In genomic region chr18:13481820-13482640, GRCh38 we compare ENCODE assay signal across 11 cellular contexts.
A peak's percentile ranks its signal among the peaks of the same experiment; 100 is the strongest.
DNase-seq lines count a peak whose midpoint lies in the region; ATAC-seq and TF ChIP-seq lines count a peak whose summit lies in the region.
"Had no signal": no experiment of that assay in that cellular context is flagged by ENCODE, and none has a peak within 500 bp of the region (broad histone marks: within the 10 kb centered on the region; RNA-seq: fewer than 3 reads in every experiment).

No MANE protein-coding gene starts in this region.

- H3K4me3 Mint-ChIP-seq in activated T-helper 17 cell treated with anti-CD3 and anti-CD28 coated beads, Interleukin-2, amount 50 U/mL, for 72 hours: no peak overlapping the region
- H3K4me3 Mint-ChIP-seq: mesothelial cell of epicardium had no signal

- 0 out of 2 replicates have a peak, but pooled peaks cover 5% of the 10 kb centered on the region for H3K4me1 ChIP-seq in DND-41 (ENCODE audit: insufficient read depth, low read length)

- H3K9me3 ChIP-seq in DND-41 (ENCODE audit: insufficient read depth, low read length, severe bottlenecking): no peaks in the 10 kb centered on the region

- H3K27ac Mint-ChIP-seq in activated T-helper 17 cell treated with anti-CD3 and anti-CD28 coated beads, Interleukin-2, amount 50 U/mL, for 72 hours: peak overlapping the region; percentile 34
- H3K27ac Mint-ChIP-seq: mesothelial cell of epicardium had no signal

- ATAC-seq in DND-41 (ENCODE audit: insufficient read depth, low read depth): peak; percentile 31; the same call in 1 of the 3 replicates
- peak; percentile 90 for ATAC-seq in HG02938 (IDR thresholded peaks at IDR 0.05; ENCODE audit: unreplicated experiment)
- ATAC-seq in activated T-helper 17 cell treated with anti-CD3 and anti-CD28 coated beads, Interleukin-2, amount 50 U/mL, for 72 hours (replicated peaks): no peak
- ATAC-seq: K562 had no signal

- H3K9ac ChIP-seq in DND-41 (ENCODE audit: low read depth, low read length): no peak overlapping the region

- peak overlapping the region; percentile 50 for H3K27ac ChIP-seq in DND-41 (ENCODE audit: low read length)
- H3K27ac ChIP-seq: RWPE1 had no signal

- H3K27me3 ChIP-seq in DND-41 (ENCODE audit: insufficient read depth, low read length, poor library complexity) (no peaks in the 10 kb centered on the region), H7 (ENCODE audit: control insufficient read depth, insufficient read depth, low read length) (no peaks in the 10 kb centered on the region)

- no peak for TF ChIP-seq CTCF in DND-41 (IDR thresholded peaks at IDR 0.05; ENCODE audit: borderline replicate concordance, extremely low read depth, low read length, poor library complexity, severe bottlenecking)

- peaks cover 12% of the 10 kb centered on the region for H3K4me1 Mint-ChIP-seq in activated T-helper 17 cell treated with anti-CD3 and anti-CD28 coated beads, Interleukin-2, amount 50 U/mL, for 72 hours
- H3K4me1 Mint-ChIP-seq: mesothelial cell of epicardium had no signal

- H2AFZ ChIP-seq in DND-41 (ENCODE audit: low read depth, low read length): no peak overlapping the region

- no peak overlapping the region for H3K4me3 ChIP-seq in DND-41 (ENCODE audit: low read depth in 1 of 2, low read length in 2 of 2)
- no peak overlapping the region for H3K4me3 ChIP-seq in H7 (ENCODE audit: insufficient read depth, low read depth, low read length)
- H3K4me3 ChIP-seq: K562 had no signal

- no peaks in the 10 kb centered on the region for H3K9me3 Mint-ChIP-seq in activated T-helper 17 cell treated with anti-CD3 and anti-CD28 coated beads, Interleukin-2, amount 50 U/mL, for 72 hours
- H3K9me3 Mint-ChIP-seq: mesothelial cell of epicardium had no signal

- H3K27me3 Mint-ChIP-seq in activated T-helper 17 cell treated with anti-CD3 and anti-CD28 coated beads, Interleukin-2, amount 50 U/mL, for 72 hours: no peaks in the 10 kb centered on the region

- H3K79me2 ChIP-seq in DND-41 (ENCODE audit: insufficient read depth, low read length): peaks cover 98% of the 10 kb centered on the region

- DNase-seq in DND-41 (no peak), GM19238 (ENCODE audit: insufficient read length, low spot score) (peak; percentile 69), SK-N-DZ (ENCODE audit: low spot score) (no peak), hepatic stellate cell (ENCODE audit: low spot score) (no peak), H7 (no peak), NCI-H2196 (lab: John Stamatoyannopoulos, UW; ENCODE audit: unreplicated experiment) (no peak)

- H3K4me2 ChIP-seq in DND-41 (ENCODE audit: insufficient read depth, low read length): no peak overlapping the region

- H3K36me3 ChIP-seq in DND-41 (ENCODE audit: insufficient read depth, low read length) (peaks cover 85% of the 10 kb centered on the region), H7 (replicated peaks; ENCODE audit: control insufficient read depth, insufficient read depth, low read length) (no peaks in the 10 kb centered on the region)

- H3K36me3 Mint-ChIP-seq in activated T-helper 17 cell treated with anti-CD3 and anti-CD28 coated beads, Interleukin-2, amount 50 U/mL, for 72 hours (ENCODE audit: low read depth): peaks cover 21% of the 10 kb centered on the region
- H3K36me3 Mint-ChIP-seq: mesothelial cell of epicardium had no signal

- H4K20me1 ChIP-seq in DND-41 (ENCODE audit: insufficient read depth, low read length): peaks cover 74% of the 10 kb centered on the region
